Comparison of ENCODE assay signal across 9 cellular contexts in the genomic region with DNA sequence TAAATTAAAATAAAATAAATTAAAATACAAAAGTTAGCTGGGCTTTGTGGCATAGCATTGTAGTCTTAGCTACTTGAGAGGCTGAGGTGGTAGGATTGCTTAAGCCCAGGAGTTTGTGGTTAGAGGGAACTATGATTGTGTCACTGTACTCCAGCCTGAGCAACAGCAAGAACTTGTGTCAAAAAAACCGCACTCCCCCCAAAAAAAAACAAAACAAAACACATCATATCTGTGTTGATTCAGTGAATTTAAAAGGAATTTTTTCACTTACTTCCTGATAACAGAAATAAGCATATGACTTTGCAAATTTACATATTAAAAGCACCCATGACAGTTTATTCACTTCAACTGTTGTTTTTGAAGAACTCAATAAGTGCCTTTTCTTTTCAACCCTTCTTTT.
DNase-seq lines count a peak whose midpoint lies in the region; ATAC-seq and TF ChIP-seq lines count a peak whose summit lies in the region.
"Had no signal": no experiment of that assay in that cellular context is flagged by ENCODE, and none has a peak within 500 bp of the region (broad histone marks: within the 10 kb centered on the region; RNA-seq: fewer than 3 reads in every experiment).

No MANE protein-coding gene starts in this region.

- TF ChIP-seq EP300 in ovary (IDR thresholded peaks at IDR 0.05), result no peak

- H4K20me1 ChIP-seq in GM23338 (replicated peaks; ENCODE audit: insufficient read depth), result no peaks in the 10 kb centered on the region
- no peaks in the 10 kb centered on the region for H4K20me1 ChIP-seq in OCI-LY3 (ENCODE audit: insufficient read depth, low read length)

- intact Hi-C loops in sciatic nerve (cut with DNase I), result no loop called here
- intact Hi-C loops in ovary (cut with DNase I), result no loop called here

- H3K9ac ChIP-seq in OCI-LY3 (ENCODE audit: low read length), result peak overlapping the region; percentile 87; the same call in 1 of the 2 replicates

- no peak overlapping the region for H3K4me3 ChIP-seq in GM23338
- no peak overlapping the region for H3K4me3 ChIP-seq in OCI-LY3 (ENCODE audit: low read length)
- H3K4me3 ChIP-seq in ovary, result no peak overlapping the region
- H3K4me3 ChIP-seq: prostate gland had no signal

- H3K27me3 ChIP-seq in GM23338 (ENCODE audit: insufficient read depth) (no peaks in the 10 kb centered on the region), OCI-LY3 (ENCODE audit: low read depth, low read length) (no peaks in the 10 kb centered on the region), ovary (no peaks in the 10 kb centered on the region)

- no peaks in the 10 kb centered on the region for H3K9me3 ChIP-seq in OCI-LY3 (ENCODE audit: insufficient read depth, low read length)
- no peaks in the 10 kb centered on the region for H3K9me3 ChIP-seq in ovary
- H3K9me3 ChIP-seq: prostate gland had no signal

- whole genome bisulfite sequencing in ovary, 3 donors, result 25 to 59% (median 26%) methylated on average over 1 of the region's 1 CpG

- H3K4me2 ChIP-seq in GM23338 (peak overlapping the region; percentile 3; the same call in 1 of the 2 replicates), OCI-LY3 (ENCODE audit: low read length) (peak overlapping the region; percentile 84)

- H3K36me3 Mint-ChIP-seq in GM23338 (ENCODE audit: low read depth), result peaks cover 3% of the 10 kb centered on the region; the same call in 1 of the 3 replicates
- H3K36me3 Mint-ChIP-seq in chondrocyte (ENCODE audit: low read depth), result no peaks in the 10 kb centered on the region

- no peaks in the 10 kb centered on the region; the same call in 1 of the 3 replicates for H3K9me3 Mint-ChIP-seq in GM23338
- no peaks in the 10 kb centered on the region for H3K9me3 Mint-ChIP-seq in chondrocyte (ENCODE audit: low read depth)

- no peaks in the 10 kb centered on the region for H3F3A ChIP-seq in GM23338 (replicated peaks; ENCODE audit: low read depth)

- H3K4me1 Mint-ChIP-seq in GM23338, result peaks cover 31% of the 10 kb centered on the region
- peaks cover 27% of the 10 kb centered on the region for H3K4me1 Mint-ChIP-seq in chondrocyte (ENCODE audit: low read depth)

- H3K27ac Mint-ChIP-seq in GM23338, result no peak overlapping the region; the same call in none of the 2 replicates
- H3K27ac Mint-ChIP-seq in chondrocyte (ENCODE audit: unreplicated experiment), result peak overlapping the region; percentile 32

- DNase-seq in GM23338 (ENCODE audit: low spot score) (no peak), chondrocyte (ENCODE audit: low spot score) (no peak), sciatic nerve (ENCODE audit: low spot score) (no peak), middle frontal gyrus (ENCODE audit: extremely low spot score, low spot score) (no peak), ovary (no peak), NCI-H510A treated with DMSO at 0.1 percent for 48 hours (lab: John Stamatoyannopoulos, UW) (no peak)
- DNase-seq: effector CD8-positive, alpha-beta T cell had no signal

- no peaks in the 10 kb centered on the region; the same call in 1 of the 2 replicates for H3K9me2 ChIP-seq in GM23338 (ENCODE audit: insufficient read depth)

- H3K27ac ChIP-seq in GM23338 (ENCODE audit: low read depth) (no peak overlapping the region), OCI-LY3 (ENCODE audit: low read length) (peak overlapping the region; percentile 98), ovary (no peak overlapping the region)
- H3K27ac ChIP-seq: prostate gland had no signal

- H2AFZ ChIP-seq in GM23338 (no peak overlapping the region), OCI-LY3 (ENCODE audit: low read depth, low read length) (no peak overlapping the region)

- TF ChIP-seq CTCF in GM23338 (conservative IDR thresholded peaks at IDR 0.05; ENCODE audit: low read depth in 2 of 2) (no peak), OCI-LY3 (IDR thresholded peaks at IDR 0.05; ENCODE audit: low read depth, low read length) (no peak), chondrocyte (IDR thresholded peaks at IDR 0.05) (no peak), ovary (IDR thresholded peaks at IDR 0.05) (no peak)

- no peaks in the 10 kb centered on the region for H3K36me3 ChIP-seq in GM23338 (ENCODE audit: insufficient read depth)
- no peaks in the 10 kb centered on the region for H3K36me3 ChIP-seq in OCI-LY3 (replicated peaks; ENCODE audit: low read depth, low read length)
- no peaks in the 10 kb centered on the region for H3K36me3 ChIP-seq in ovary
- H3K36me3 ChIP-seq: prostate gland had no signal

- TF ChIP-seq POLR2A in ovary (IDR thresholded peaks at IDR 0.05), result no peak

- no peak overlapping the region for H3K4me3 Mint-ChIP-seq in GM23338
- H3K4me3 Mint-ChIP-seq in chondrocyte (ENCODE audit: unreplicated experiment), result no peak overlapping the region

- ATAC-seq in GM23338, result peak; percentile 27; the same call in 2 of the 3 replicates
- peak; percentile 79 for ATAC-seq in sciatic nerve

- H3K79me2 ChIP-seq in GM23338 (replicated peaks; ENCODE audit: insufficient read depth) (no peaks in the 10 kb centered on the region), OCI-LY3 (ENCODE audit: low read length) (no peaks in the 10 kb centered on the region)

- H3K4me1 ChIP-seq in GM23338 (ENCODE audit: insufficient read depth) (peaks cover 28% of the 10 kb centered on the region), OCI-LY3 (ENCODE audit: low read length) (peaks cover 72% of the 10 kb centered on the region), ovary (ENCODE audit: insufficient read depth) (no peaks in the 10 kb centered on the region)
- H3K4me1 ChIP-seq: prostate gland had no signal

- H3K27me3 Mint-ChIP-seq in GM23338 (ENCODE audit: insufficient read depth, low read depth, poor library complexity) (peaks cover 6% of the 10 kb centered on the region), chondrocyte (ENCODE audit: low read depth) (no peaks in the 10 kb centered on the region)

TF ChIP-seq in GM23338, 12 proteins besides CTCF, POLR2A, EP300 and RAD21:
- TF ChIP-seq CREB1 (CRISPR knock-in tag; IDR thresholded peaks at IDR 0.05; ENCODE audit: low read depth) (no peak), STAT1 (IDR thresholded peaks at IDR 0.05; ENCODE audit: unreplicated experiment) (no peak), ZNF462 (CRISPR knock-in tag; IDR thresholded peaks at IDR 0.05) (no peak), NANOG (IDR thresholded peaks at IDR 0.05; ENCODE audit: borderline replicate concordance) (peak; percentile 17; the same call in 1 of the 2 replicates), EZH2 (IDR thresholded peaks at IDR 0.05; ENCODE audit: low read depth, unreplicated experiment) (no peak), JUNB (IDR thresholded peaks at IDR 0.05; ENCODE audit: unreplicated experiment) (no peak)
